ENCODE assay signal across 28 cellular contexts in the genomic region with DNA sequence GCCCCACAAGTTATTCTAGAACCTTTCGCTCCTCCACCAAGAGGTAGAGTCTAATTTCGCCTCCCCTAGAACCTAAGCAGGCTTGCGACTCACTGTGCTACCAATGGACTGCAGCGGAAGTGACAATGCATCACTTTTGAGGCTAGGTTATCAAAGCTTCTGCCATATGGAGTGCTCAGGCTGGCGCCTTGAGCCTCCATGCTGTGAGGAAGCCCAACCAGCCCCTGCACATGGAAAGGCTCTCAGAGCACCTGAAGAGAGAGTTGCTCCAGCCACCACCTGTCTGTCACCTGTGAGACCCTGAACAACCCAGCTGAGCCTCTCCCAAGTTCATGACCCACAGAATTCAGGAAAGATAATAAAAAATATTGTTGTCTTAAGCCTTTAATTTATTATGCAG.
"Had no signal": no experiment of that assay in that cellular context is flagged by ENCODE, and none has a peak within 500 bp of the region (broad histone marks: within the 10 kb centered on the region; RNA-seq: fewer than 3 reads in every experiment).

No MANE protein-coding gene starts in this region.

- H3K9me3 ChIP-seq: body of pancreas, SJCRH30 had no signal

- H3K36me3 ChIP-seq: ascending aorta, SJCRH30 had no signal

- FAIRE-seq: bronchial epithelial cell, K562 had no signal

- H3K4me1 ChIP-seq: ascending aorta had no signal

- H3K4me3 ChIP-seq: ascending aorta, body of pancreas, K562, SJCRH30 had no signal

- H3K27ac ChIP-seq: ascending aorta, body of pancreas, SJCRH30 had no signal

- DNase-seq: activated CD4-positive, alpha-beta T cell treated with anti-CD3 and anti-CD28 coated beads for 4 hours; activated CD4-positive, CD25-positive, alpha-beta regulatory T cell; activated CD8-positive, alpha-beta memory T cell treated with anti-CD3 and anti-CD28 coated beads, Interleukin-2, amount 50 U/mL, for 48 hours; activated CD8-positive, alpha-beta T cell treated with anti-CD3 and anti-CD28 coated beads, Interleukin-2, amount 10 ng/mL, durations not matched to agents 7 days and 5 days; activated naive CD4-positive, alpha-beta T cell treated with Interleukin-2 at 50 U/mL for 16 hours; activated naive CD8-positive, alpha-beta T cell treated with anti-CD3 and anti-CD28 coated beads, Interleukin-2, amount 50 U/mL, for 24 hours; activated T-cell treated with anti-CD3 and anti-CD28 coated beads, Interleukin-2, amount 50 U/mL, for 1 hour; amniotic stem cell; body of pancreas; Karpas-422; MM.1S; NCI-H1105; NCI-H1436; NCI-H187; NCI-H2081; NCI-H510A treated with DMSO at 0.1 percent for 48 hours; NCI-H69; NK-92 treated with Interleukin-12 subunit alpha and Interleukin-12 subunit beta, amount 100 ng/mL, for 24 hours; OCI-M1; Right ventricle myocardium superior; SJCRH30; T-helper 17 cell; T-helper 9 cell had no signal

- ATAC-seq: activated CD8-positive, alpha-beta T cell treated with anti-CD3 and anti-CD28 coated beads, Interleukin-2, amount 10 ng/mL, durations not matched to agents 7 days and 5 days; activated naive CD4-positive, alpha-beta T cell treated with anti-CD3 and anti-CD28 coated beads, Interleukin-2, amount 50 U/mL, for 72 hours; activated naive CD8-positive, alpha-beta T cell treated with anti-CD3 and anti-CD28 coated beads, Interleukin-2, amount 50 U/mL, for 24 hours; body of pancreas; K562; Panc1; T-helper 17 cell had no signal

- H3K27me3 ChIP-seq: ascending aorta, body of pancreas, SJCRH30 had no signal
